ENCODE assay signal across 16 cellular contexts in the genomic region with DNA sequence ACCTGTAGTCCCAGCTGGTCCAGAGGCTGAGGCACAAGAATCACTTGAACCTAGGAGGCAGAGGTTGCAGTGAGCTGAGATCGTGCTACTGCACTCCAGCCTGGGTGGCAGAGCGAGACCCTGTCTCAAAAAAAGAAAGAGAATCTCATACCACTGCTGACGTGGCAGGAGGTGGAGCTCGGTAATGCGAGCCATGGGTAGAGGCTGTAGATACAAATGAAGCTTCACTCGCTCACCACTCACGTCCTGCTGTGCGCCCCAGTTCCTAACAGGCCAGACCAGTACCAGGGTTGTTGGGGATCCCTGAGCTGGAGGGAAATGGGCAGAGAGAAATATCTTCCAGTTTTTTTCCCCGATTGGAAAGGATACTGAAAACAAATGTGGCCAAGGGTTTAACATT. TPM values are rescaled to one million over a fixed set of nuclear protein-coding genes. Genes with fewer than 3 reads are reported as not detected.
DNase-seq lines count a peak whose midpoint lies in the region; ATAC-seq and TF ChIP-seq lines count a peak whose summit lies in the region.
"Had no signal": no experiment of that assay in that cellular context is flagged by ENCODE, and none has a peak within 500 bp of the region (broad histone marks: within the 10 kb centered on the region; RNA-seq: fewer than 3 reads in every experiment).

No MANE protein-coding gene starts in this region.

- no peaks in the 10 kb centered on the region for H3K36me3 ChIP-seq in CD4-positive, CD25-positive, alpha-beta regulatory T cell (ENCODE audit: control insufficient read depth, insufficient read depth, low read length)
- H3K36me3 ChIP-seq in OCI-LY3 (replicated peaks; ENCODE audit: low read depth, low read length) (no peaks in the 10 kb centered on the region), neural progenitor cell (no peaks in the 10 kb centered on the region)

- no peaks in the 10 kb centered on the region for H3K79me2 ChIP-seq in OCI-LY3 (ENCODE audit: low read length)
- H3K79me2 ChIP-seq in neural progenitor cell (ENCODE audit: low read depth) = no peaks in the 10 kb centered on the region

- intact Hi-C loops in cardiac septum (cut with DNase I) = no loop called here

- H3K9me3 Mint-ChIP-seq in CD4-positive, CD25-positive, alpha-beta regulatory T cell = no peaks in the 10 kb centered on the region
- H3K9me3 Mint-ChIP-seq in chondrocyte (ENCODE audit: low read depth) = no peaks in the 10 kb centered on the region
- H3K9me3 Mint-ChIP-seq in neural progenitor cell = no peaks in the 10 kb centered on the region
- H3K9me3 Mint-ChIP-seq: CD14-positive monocyte; CD8-positive, alpha-beta memory T cell; IgD-negative memory B cell had no signal

- ATAC-seq in CD4-positive, CD25-positive, alpha-beta regulatory T cell (ENCODE audit: low read depth in 2 of 2) = no peak
- no peak for ATAC-seq in HG02571 (IDR thresholded peaks at IDR 0.05; ENCODE audit: unreplicated experiment)
- ATAC-seq: HCT116 had no signal

- TF ChIP-seq CTCF in OCI-LY3 (IDR thresholded peaks at IDR 0.05; ENCODE audit: low read depth, low read length) (no peak), chondrocyte (IDR thresholded peaks at IDR 0.05) (no peak), neural progenitor cell (IDR thresholded peaks at IDR 0.05) (no peak)

- H3K36me3 Mint-ChIP-seq in CD4-positive, CD25-positive, alpha-beta regulatory T cell = no peaks in the 10 kb centered on the region
- H3K36me3 Mint-ChIP-seq in chondrocyte (ENCODE audit: low read depth) (peaks cover 18% of the 10 kb centered on the region), neural progenitor cell (no peaks in the 10 kb centered on the region)
- H3K36me3 Mint-ChIP-seq: CD8-positive, alpha-beta memory T cell; IgD-negative memory B cell had no signal

- no peaks in the 10 kb centered on the region for H3F3A ChIP-seq in neural progenitor cell (ENCODE audit: low read depth)

- H3K27ac Mint-ChIP-seq in CD4-positive, CD25-positive, alpha-beta regulatory T cell = peak overlapping the region in 2 of 3 donors; percentile 20 to 47
- H3K27ac Mint-ChIP-seq in chondrocyte (ENCODE audit: unreplicated experiment) = no peak overlapping the region
- no peak overlapping the region for H3K27ac Mint-ChIP-seq in neural progenitor cell
- H3K27ac Mint-ChIP-seq: IgD-negative memory B cell had no signal

- H3K4me1 ChIP-seq in CD4-positive, CD25-positive, alpha-beta regulatory T cell (ENCODE audit: control insufficient read depth, insufficient read depth, low read length, poor library complexity, severe bottlenecking) = peaks cover 24% of the 10 kb centered on the region
- H3K4me1 ChIP-seq in OCI-LY3 (ENCODE audit: low read length) (peaks cover 26% of the 10 kb centered on the region), neural progenitor cell (peaks cover 6% of the 10 kb centered on the region)

- H3K9ac ChIP-seq in OCI-LY3 (ENCODE audit: low read length) (no peak overlapping the region), neural progenitor cell (no peak overlapping the region)

- H3K4me3 Mint-ChIP-seq in CD4-positive, CD25-positive, alpha-beta regulatory T cell = no peak overlapping the region
- H3K4me3 Mint-ChIP-seq in chondrocyte (ENCODE audit: unreplicated experiment) (no peak overlapping the region), neural progenitor cell (no peak overlapping the region)
- H3K4me3 Mint-ChIP-seq: CD14-positive monocyte; CD8-positive, alpha-beta memory T cell; IgD-negative memory B cell had no signal

- peaks cover 14 to 30% (median 23%) of the 10 kb centered on the region in 4 donors for H3K4me1 Mint-ChIP-seq in CD4-positive, CD25-positive, alpha-beta regulatory T cell
- H3K4me1 Mint-ChIP-seq in chondrocyte (ENCODE audit: low read depth) = peaks cover 12% of the 10 kb centered on the region
- peaks cover 13% of the 10 kb centered on the region for H3K4me1 Mint-ChIP-seq in neural progenitor cell

- no peaks in the 10 kb centered on the region for H3K9me3 ChIP-seq in CD4-positive, CD25-positive, alpha-beta regulatory T cell (ENCODE audit: control insufficient read depth in 2 of 2, low read length in 2 of 2)
- no peaks in the 10 kb centered on the region for H3K9me3 ChIP-seq in OCI-LY3 (ENCODE audit: insufficient read depth, low read length)
- no peaks in the 10 kb centered on the region for H3K9me3 ChIP-seq in neural progenitor cell (ENCODE audit: low read depth)

- H3K4me3 ChIP-seq in CD4-positive, CD25-positive, alpha-beta regulatory T cell (ENCODE audit: low read depth, low read length) = no peak overlapping the region
- H3K4me3 ChIP-seq in OCI-LY3 (ENCODE audit: low read length) = no peak overlapping the region
- no peak overlapping the region for H3K4me3 ChIP-seq in neural progenitor cell

- no peaks in the 10 kb centered on the region for H3K27me3 ChIP-seq in CD4-positive, CD25-positive, alpha-beta regulatory T cell (ENCODE audit: control insufficient read depth, insufficient read depth, low read length)
- H3K27me3 ChIP-seq in OCI-LY3 (ENCODE audit: low read depth, low read length) (peaks cover 15% of the 10 kb centered on the region; the same call in 1 of the 2 replicates), neural progenitor cell (no peaks in the 10 kb centered on the region)

- H3K27ac ChIP-seq in CD4-positive, CD25-positive, alpha-beta regulatory T cell (ENCODE audit: insufficient read depth, low read length, poor library complexity, severe bottlenecking) = no peak overlapping the region
- H3K27ac ChIP-seq in OCI-LY3 (ENCODE audit: low read length) (no peak overlapping the region), neural progenitor cell (no peak overlapping the region)
- H3K27ac ChIP-seq: 22Rv1 had no signal

- H3K27me3 Mint-ChIP-seq in CD4-positive, CD25-positive, alpha-beta regulatory T cell = peaks cover 36% of the 10 kb centered on the region
- no peaks in the 10 kb centered on the region for H3K27me3 Mint-ChIP-seq in chondrocyte (ENCODE audit: low read depth)
- H3K27me3 Mint-ChIP-seq in neural progenitor cell (ENCODE audit: insufficient read depth, low read depth) = no peaks in the 10 kb centered on the region

- H2AFZ ChIP-seq in OCI-LY3 (ENCODE audit: low read depth, low read length) = no peak overlapping the region
- H2AFZ ChIP-seq in neural progenitor cell (replicated peaks) = peak overlapping the region; percentile 44

- no peaks in the 10 kb centered on the region for H4K20me1 ChIP-seq in OCI-LY3 (ENCODE audit: insufficient read depth, low read length)
- H4K20me1 ChIP-seq in neural progenitor cell (ENCODE audit: low read depth) = no peaks in the 10 kb centered on the region

- H3K4me2 ChIP-seq in OCI-LY3 (ENCODE audit: low read length) (peak overlapping the region; percentile 33; the same call in 1 of the 2 replicates), neural progenitor cell (no peak overlapping the region)

- no peak for DNase-seq in CD4-positive, CD25-positive, alpha-beta regulatory T cell
- peak; percentile 21 for DNase-seq in chondrocyte (ENCODE audit: low spot score)
- DNase-seq in neural progenitor cell (ENCODE audit: low spot score) = no peak
- DNase-seq in HK-2 (ENCODE audit: unreplicated experiment) = no peak
- no peak for DNase-seq in NK-92 treated with Interleukin-12 subunit alpha and Interleukin-12 subunit beta, amount 100 ng/mL, for 24 hours (lab: John Stamatoyannopoulos, UW)
- no peak for DNase-seq in cardiac septum (ENCODE audit: low spot score)
- DNase-seq: Calu3, DMS79 treated with DMSO at 0.1 percent for 48 hours, EL had no signal

RNA-seq across cellular contexts. Expression of a gene that starts 44.3 kb away (rescaled TPM):
- 1.3 TPM for total RNA-seq in CD4-positive, CD25-positive, alpha-beta regulatory T cell
- polyA plus RNA-seq in CD4-positive, CD25-positive, alpha-beta regulatory T cell = under 1 TPM in 2 of 4 donors, not detected in 2; 0.25 to 0.65 TPM
- 15.2 to 23.8 TPM (median 15.6 TPM) in 3 replicates for total RNA-seq in chondrocyte
- 2.0 and 2.3 TPM in 2 replicates for total RNA-seq in neural progenitor cell (ENCODE audit: low replicate concordance)
- 1.3 TPM for total RNA-seq in cardiac septum
- polyA plus RNA-seq: IgD-negative memory B cell had no signal

Comparison
In these comparisons a context has a peak if more than half of its experiments do, and no peak if none do; other contexts are left out.
1. H3K27ac Mint-ChIP-seq: peak in CD4-positive, CD25-positive, alpha-beta regulatory T cell (2 of 3); none in chondrocyte (single experiment) and neural progenitor cell (single experiment).